ENCODE assay signal across 21 cellular contexts in genomic region chrX:7286461-7286860, GRCh38.
DNase-seq lines count a peak whose midpoint lies in the region; ATAC-seq, FAIRE-seq and TF ChIP-seq lines count a peak whose summit lies in the region.
"Had no signal": no experiment of that assay in that cellular context is flagged by ENCODE, and none has a peak within 500 bp of the region (broad histone marks: within the 10 kb centered on the region; RNA-seq: fewer than 3 reads in every experiment).

No MANE protein-coding gene starts in this region.

- no peaks in the 10 kb centered on the region for H4K20me1 ChIP-seq in GM23338 (replicated peaks; ENCODE audit: insufficient read depth)

- H3K4me1 ChIP-seq in breast epithelium (no peaks in the 10 kb centered on the region), GM23338 (ENCODE audit: insufficient read depth) (no peaks in the 10 kb centered on the region), trophoblast cell (ENCODE audit: control insufficient read depth in 1 of 2, insufficient read depth in 2 of 2, low read length in 2 of 2) (no peaks in the 10 kb centered on the region)
- H3K4me1 ChIP-seq: SJSA1 had no signal

- POLR2A ChIA-PET in MCF 10A (lab: Yijun Ruan, JAX): no interaction called here

- H3K23ac ChIP-seq in trophoblast cell (ENCODE audit: low read length): no peak overlapping the region

- H3K4me2 ChIP-seq in GM23338: no peak overlapping the region
- H3K4me2 ChIP-seq in trophoblast cell (ENCODE audit: low read length): no peak overlapping the region

- FAIRE-seq in bronchial epithelial cell (lab: Jason Lieb, UNC): no peak
- FAIRE-seq: GM12891, HepG2 had no signal

- H3K4ac ChIP-seq in trophoblast cell (ENCODE audit: low read depth, low read length): no peak overlapping the region

- H3K79me2 ChIP-seq in GM23338 (replicated peaks; ENCODE audit: insufficient read depth) (no peaks in the 10 kb centered on the region), trophoblast cell (ENCODE audit: control insufficient read depth, insufficient read depth, low read length, poor library complexity) (no peaks in the 10 kb centered on the region)

- no peak overlapping the region for H3K4me3 Mint-ChIP-seq in MCF 10A (ENCODE audit: unreplicated experiment)
- H3K4me3 Mint-ChIP-seq in GM23338: no peak overlapping the region

- H3F3A ChIP-seq in GM23338 (replicated peaks; ENCODE audit: low read depth): no peaks in the 10 kb centered on the region

- H2BK5ac ChIP-seq in trophoblast cell (ENCODE audit: low read depth, low read length, poor library complexity): no peak overlapping the region

- no peak overlapping the region for H3K27ac Mint-ChIP-seq in MCF 10A (ENCODE audit: low read depth, unreplicated experiment)
- H3K27ac Mint-ChIP-seq in GM23338: no peak overlapping the region

- no peak overlapping the region for H4K12ac ChIP-seq in trophoblast cell (ENCODE audit: low read depth, low read length)

- no peak overlapping the region for H4K91ac ChIP-seq in trophoblast cell (ENCODE audit: low read depth, low read length)

- H3K9me3 ChIP-seq in breast epithelium (no peaks in the 10 kb centered on the region), trophoblast cell (ENCODE audit: insufficient read depth, low read depth, low read length) (no peaks in the 10 kb centered on the region)
- H3K9me3 ChIP-seq: SJSA1 had no signal

- H3K9me2 ChIP-seq in GM23338 (ENCODE audit: insufficient read depth): no peaks in the 10 kb centered on the region

- no peak overlapping the region for H2BK120ac ChIP-seq in trophoblast cell (ENCODE audit: insufficient read depth, low read length, poor library complexity)

- H3K14ac ChIP-seq in trophoblast cell (ENCODE audit: low read length): no peak overlapping the region

- BruUV-seq in MCF 10A (replicated peaks; lab: Mats Ljungman, UMichigan): no TSS peak

- intact Hi-C loops in MCF 10A (cut with micrococcal nuclease) (no loop called here), breast epithelium (cut with DNase I; ENCODE audit: low total_unique reads) (no loop called here)

- ATAC-seq in GM23338: no peak
- ATAC-seq: HepG2, Panc1 had no signal

- H3K27me3 Mint-ChIP-seq in MCF 10A (ENCODE audit: insufficient read depth, unreplicated experiment) (no peaks in the 10 kb centered on the region), GM23338 (ENCODE audit: insufficient read depth, low read depth, poor library complexity) (no peaks in the 10 kb centered on the region)

- no peak overlapping the region for H3K27ac ChIP-seq in breast epithelium
- H3K27ac ChIP-seq in GM23338 (ENCODE audit: low read depth): no peak overlapping the region
- no peak overlapping the region for H3K27ac ChIP-seq in trophoblast cell (ENCODE audit: low read depth, low read length)
- H3K27ac ChIP-seq: SJSA1 had no signal

- CTCF ChIA-PET in MCF 10A (lab: Yijun Ruan, JAX): no interaction called here

- H3K36me3 ChIP-seq in breast epithelium (no peaks in the 10 kb centered on the region), bronchial epithelial cell (ENCODE audit: control insufficient read depth, insufficient read depth, low read length) (no peaks in the 10 kb centered on the region), GM23338 (ENCODE audit: insufficient read depth) (no peaks in the 10 kb centered on the region), trophoblast cell (ENCODE audit: control insufficient read depth in 1 of 2, insufficient read depth in 2 of 2, low read length in 2 of 2) (peaks cover 0 to 5% of the 10 kb centered on the region in 2 experiments)
- H3K36me3 ChIP-seq: SJSA1 had no signal

- H3K36me3 Mint-ChIP-seq in MCF 10A (ENCODE audit: insufficient read depth, unreplicated experiment) (no peaks in the 10 kb centered on the region), GM23338 (ENCODE audit: low read depth) (no peaks in the 10 kb centered on the region)

- no peak overlapping the region for H3K18ac ChIP-seq in trophoblast cell (ENCODE audit: low read length)

- H3K9ac ChIP-seq in trophoblast cell (ENCODE audit: low read length): no peak overlapping the region

- no peak overlapping the region for H2AFZ ChIP-seq in GM23338
- no peak overlapping the region for H2AFZ ChIP-seq in trophoblast cell (ENCODE audit: insufficient read depth, low read length, poor library complexity)

- WGBS in trophoblast cell (ENCODE audit: extremely low coverage, insufficient coverage, insufficient read length): no CpG with 5 or more reads among the region's 4 CpGs

- H2AK5ac ChIP-seq in trophoblast cell (ENCODE audit: low read length): no peak overlapping the region

- H3K9me3 Mint-ChIP-seq in MCF 10A (ENCODE audit: unreplicated experiment): no peaks in the 10 kb centered on the region
- no peaks in the 10 kb centered on the region for H3K9me3 Mint-ChIP-seq in GM23338

- H3K27me3 ChIP-seq in breast epithelium (no peaks in the 10 kb centered on the region), bronchial epithelial cell (ENCODE audit: control insufficient read depth, insufficient read depth, low read length) (no peaks in the 10 kb centered on the region), GM23338 (ENCODE audit: insufficient read depth) (no peaks in the 10 kb centered on the region), trophoblast cell (ENCODE audit: insufficient read depth, low read length) (no peaks in the 10 kb centered on the region)
- H3K27me3 ChIP-seq: SJSA1 had no signal

- no peak overlapping the region for H2BK12ac ChIP-seq in trophoblast cell (ENCODE audit: low read length)

- no peaks in the 10 kb centered on the region for H3K79me1 ChIP-seq in trophoblast cell (ENCODE audit: low read length)

- DNase-seq in MCF 10A (ENCODE audit: unreplicated experiment): peak; percentile 23
- no peak for DNase-seq in breast epithelium (ENCODE audit: low spot score in 2 of 2)
- peak; percentile 34 for DNase-seq in bronchial epithelial cell (ENCODE audit: low read depth)
- peak; percentile 14 for DNase-seq in iris pigment epithelial cell (ENCODE audit: low read depth)
- DNase-seq in GM23338 (ENCODE audit: low spot score): no peak
- DNase-seq in ureter (ENCODE audit: low spot score): no peak
- DNase-seq in DMS53 (lab: John Stamatoyannopoulos, UW): no peak
- no peak for DNase-seq in trophoblast cell
- DNase-seq: 8988T, DND-41, GOT3, KG1, NCI-H1417, NCI-H187, NCI-H2107, NCI-H2227 treated with DMSO at 0.1 percent for 48 hours, NCI-H524 had no signal

- H4K8ac ChIP-seq in trophoblast cell (ENCODE audit: low read depth, low read length): no peak overlapping the region

- H3K4me1 Mint-ChIP-seq in MCF 10A (ENCODE audit: insufficient read depth, unreplicated experiment): peaks cover 5% of the 10 kb centered on the region
- peaks cover 6% of the 10 kb centered on the region; the same call in 2 of the 3 replicates for H3K4me1 Mint-ChIP-seq in GM23338

- TF ChIP-seq POLR2A in breast epithelium (IDR thresholded peaks at IDR 0.05): no peak

- H3K4me3 ChIP-seq in breast epithelium: no peak overlapping the region
- no peak overlapping the region for H3K4me3 ChIP-seq in bronchial epithelial cell (ENCODE audit: low read depth, low read length)
- H3K4me3 ChIP-seq in GM23338: no peak overlapping the region
- H3K4me3 ChIP-seq in trophoblast cell (ENCODE audit: low read depth, low read length): no peak overlapping the region
- H3K4me3 ChIP-seq: SJSA1 had no signal

- TF ChIP-seq CTCF in MCF 10A (IDR thresholded peaks at IDR 0.05; ENCODE audit: unreplicated experiment) (no peak), breast epithelium (IDR thresholded peaks at IDR 0.05) (no peak), bronchial epithelial cell (IDR thresholded peaks at IDR 0.05; ENCODE audit: insufficient read depth, low read length, severe bottlenecking) (no peak), GM23338 (conservative IDR thresholded peaks at IDR 0.05; ENCODE audit: low read depth in 2 of 2) (no peak)

TF ChIP-seq in GM23338, 12 proteins besides CTCF, POLR2A, EP300 and RAD21:
- TF ChIP-seq NANOG (IDR thresholded peaks at IDR 0.05; ENCODE audit: borderline replicate concordance): no peak
- TF ChIP-seq ZNF331 (CRISPR knock-in tag; IDR thresholded peaks at IDR 0.05; ENCODE audit: low read depth): no peak
- no peak for TF ChIP-seq STAT1 (IDR thresholded peaks at IDR 0.05; ENCODE audit: unreplicated experiment)
- TF ChIP-seq POLR2AphosphoS5 (IDR thresholded peaks at IDR 0.05; ENCODE audit: low read depth): no peak
- no peak for TF ChIP-seq ETS1 (IDR thresholded peaks at IDR 0.05)
- TF ChIP-seq EZH2phosphoT487 (IDR thresholded peaks at IDR 0.05; ENCODE audit: unreplicated experiment): no peak
- no peak for TF ChIP-seq CREB1 (CRISPR knock-in tag; IDR thresholded peaks at IDR 0.05; ENCODE audit: low read depth)

Comparison
In these comparisons a context has a peak if more than half of its experiments do, and no peak if none do; other contexts are left out.
1. DNase-seq: peak in MCF 10A (single experiment), bronchial epithelial cell (single experiment) and iris pigment epithelial cell (single experiment); none in breast epithelium (0 of 2), GM23338 (single experiment), ureter (single experiment), DMS53 (single experiment) and trophoblast cell (0 of 2).